8 cellular contexts compared by ENCODE assay signal in genomic region chr12:113221181-113221996, GRCh38. TPM values are rescaled to one million over a fixed set of nuclear protein-coding genes. Genes with fewer than 3 reads are reported as not detected.
DNase-seq lines count a peak whose midpoint lies in the region; ATAC-seq and TF ChIP-seq lines count a peak whose summit lies in the region.

Gene TPCN1, plus strand, starts transcription at chr12:113221464. Its CDS starts 5,389 bp downstream, at chr12:113226853.

- CTCF ChIA-PET in activated naive CD4-positive, alpha-beta T cell treated with anti-CD3 and anti-CD28 coated beads for 36 hours (lab: Charles Lee): interaction anchor here (0.6 to 1.7 kb wide), 7 partner anchors 9 to 35 kb away, joined by 3 to 5 read pairs (median 4); partner anchors contain the start of gene RITA1

- H3K27ac ChIP-seq in gastroesophageal sphincter: peak within 1 kb of the TSS; percentile 76 to 96 (median 94)

- H3K4me3 ChIP-seq in HFF-Myc (replicated peaks; ENCODE audit: low read depth, low read length) (peak within 1 kb of the TSS; percentile 89), gastroesophageal sphincter (peak within 1 kb of the TSS; percentile 78 to 97)

- 0 to 1% methylated on average over 10 to 13 of the region's 68 CpGs for WGBS in gastroesophageal sphincter (ENCODE audit: low coverage in 1 of 2), 2 donors

- H3K4me1 Mint-ChIP-seq in activated naive CD4-positive, alpha-beta T cell treated with anti-CD3 and anti-CD28 coated beads for 36 hours (ENCODE audit: low read depth): peaks cover 40% of the 10 kb centered on the region

- peak; percentile 97 for ATAC-seq in gastroesophageal sphincter

- peak within 1 kb of the TSS; percentile 96 for H3K4me3 Mint-ChIP-seq in activated naive CD4-positive, alpha-beta T cell treated with anti-CD3 and anti-CD28 coated beads for 36 hours

- peak within 1 kb of the TSS; percentile 92 for H3K27ac Mint-ChIP-seq in activated naive CD4-positive, alpha-beta T cell treated with anti-CD3 and anti-CD28 coated beads for 36 hours

- no peaks in the 10 kb centered on the region for H3K9me3 Mint-ChIP-seq in activated naive CD4-positive, alpha-beta T cell treated with anti-CD3 and anti-CD28 coated beads for 36 hours

- TF ChIP-seq CTCF in HFF-Myc (IDR thresholded peaks at IDR 0.05; ENCODE audit: low read depth, low read length, missing control alignments) (no peak), gastroesophageal sphincter (IDR thresholded peaks at IDR 0.05) (peak in 3 of 4 experiments; percentile 13 to 50 (median 35))

- intact Hi-C loops in activated naive CD4-positive, alpha-beta T cell treated with anti-CD3 and anti-CD28 coated beads for 36 hours (cut with micrococcal nuclease): loop anchor here (1.0 to 5.0 kb wide), 8 partner anchors 9 to 741 kb away; partner anchors contain the start of genes DDX54, OAS2, PLBD2 and RITA1

- DNase-seq in GF-D8 (lab: John Stamatoyannopoulos, UW) (peak; percentile 99), HFF-Myc (ENCODE audit: extremely low read depth, low read depth) (peak; percentile 100), NAMALWA (ENCODE audit: low spot score) (peak; percentile 100), SK-N-DZ (ENCODE audit: low spot score) (peak; percentile 100), non-pigmented ciliary epithelial cell (ENCODE audit: low read depth) (peak; percentile 100), superior temporal gyrus (ENCODE audit: extremely low spot score) (peak; percentile 100)
- DNase-seq in activated naive CD4-positive, alpha-beta T cell treated with anti-CD3 and anti-CD28 coated beads for 36 hours: peak; percentile 100

- H3K27me3 ChIP-seq in gastroesophageal sphincter: no peaks in the 10 kb centered on the region

- no peaks in the 10 kb centered on the region for H3K27me3 Mint-ChIP-seq in activated naive CD4-positive, alpha-beta T cell treated with anti-CD3 and anti-CD28 coated beads for 36 hours (ENCODE audit: low read depth)

- peaks cover 5% of the 10 kb centered on the region for H3K36me3 Mint-ChIP-seq in activated naive CD4-positive, alpha-beta T cell treated with anti-CD3 and anti-CD28 coated beads for 36 hours (ENCODE audit: low read depth)

- no peak for TF ChIP-seq EP300 in gastroesophageal sphincter (IDR thresholded peaks at IDR 0.05)

- peak; percentile 98 to 99 for TF ChIP-seq POLR2A in gastroesophageal sphincter (IDR thresholded peaks at IDR 0.05)

- peaks cover 5 to 48% (median 14%) of the 10 kb centered on the region in 3 donors for H3K4me1 ChIP-seq in gastroesophageal sphincter

- H3K36me3 ChIP-seq in gastroesophageal sphincter: peaks cover 0 to 3% of the 10 kb centered on the region in 2 donors

- H3K9me3 ChIP-seq in gastroesophageal sphincter: no peaks in the 10 kb centered on the region

RNA-seq across cellular contexts. Expression of gene TPCN1, which starts in this region (rescaled TPM):
- polyA plus RNA-seq in SK-N-DZ (2014; cell fraction: cytosol; rRNA removed): 8.7 and 11.1 TPM in 2 replicates
- polyA plus RNA-seq in SK-N-DZ (2014; cell fraction: nucleus; rRNA removed): 63.1 and 85.4 TPM in 2 replicates
- 10 to 100 TPM; 47.3 to 49.2 TPM for total RNA-seq in activated naive CD4-positive, alpha-beta T cell treated with anti-CD3 and anti-CD28 coated beads for 36 hours
- 10 to 100 TPM; 24.0 to 47.0 (median 37.3) TPM for total RNA-seq in gastroesophageal sphincter

Comparison
In these comparisons a context has a peak if more than half of its experiments do, and no peak if none do; other contexts are left out.
1. Peak in every context shown above with its lines: DNase-seq, ATAC-seq, H3K4me3 ChIP-seq and H3K27ac ChIP-seq.